ENCODE assay signal across 8 cellular contexts in the genomic region with DNA sequence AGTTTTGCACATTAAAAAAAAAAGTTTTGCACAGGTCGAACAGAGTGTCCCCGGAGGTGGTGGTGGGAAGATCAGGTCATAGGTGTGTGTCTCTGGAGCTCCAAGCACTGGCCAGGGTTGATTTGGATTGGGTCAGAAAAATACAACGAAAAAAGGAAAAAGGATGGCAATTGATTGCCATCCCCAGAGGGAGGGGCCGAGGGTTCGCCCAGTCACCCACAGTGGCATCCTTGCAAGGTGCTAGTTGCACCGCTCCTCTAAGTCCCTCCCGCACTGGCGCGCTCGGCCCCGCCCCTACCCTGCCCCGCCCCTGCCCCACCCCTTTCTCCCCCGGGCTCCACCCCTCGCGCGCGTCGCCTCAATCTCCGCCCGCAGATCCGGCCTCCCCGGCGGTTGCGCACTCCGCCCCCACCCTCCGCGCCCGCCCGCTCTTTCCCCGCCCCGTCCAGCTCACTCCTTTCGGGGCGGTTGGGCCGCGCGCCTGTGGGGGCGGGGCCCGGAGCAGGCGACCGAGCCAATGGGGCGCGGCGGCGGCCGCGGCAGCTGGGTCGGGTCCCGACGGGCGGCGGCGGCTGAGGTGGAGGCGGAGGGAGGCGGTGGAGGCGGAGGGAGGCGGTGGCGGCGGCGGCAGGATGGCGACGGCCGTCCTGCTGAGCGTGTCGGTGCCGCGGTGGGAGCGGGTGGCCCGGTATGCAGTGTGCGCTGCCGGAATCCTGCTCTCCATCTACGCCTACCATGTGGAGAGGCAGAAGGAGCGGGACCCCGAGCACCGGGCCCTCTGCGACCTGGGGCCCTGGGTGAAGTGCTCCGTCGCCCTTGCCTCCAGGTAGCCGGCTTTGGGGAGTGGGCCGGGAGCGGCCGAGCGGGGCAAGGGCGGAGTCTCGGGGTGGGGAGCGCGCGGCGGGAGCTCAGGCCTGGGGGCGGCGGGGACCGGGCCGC. TPM values are rescaled to one million over a fixed set of nuclear protein-coding genes. Genes with fewer than 3 reads are reported as not detected.
DNase-seq lines count a peak whose midpoint lies in the region; ATAC-seq and TF ChIP-seq lines count a peak whose summit lies in the region.

No MANE protein-coding gene starts in this region.

- H3K79me2 ChIP-seq in SK-N-SH (ENCODE audit: insufficient read depth): peaks cover 38% of the 10 kb centered on the region
- peaks cover 2% of the 10 kb centered on the region for H3K79me2 ChIP-seq in trophoblast cell (ENCODE audit: control insufficient read depth, insufficient read depth, low read length, poor library complexity)

- peak overlapping the region; percentile 72 for H4K91ac ChIP-seq in trophoblast cell (ENCODE audit: low read depth, low read length)

- intact Hi-C loops in head of caudate nucleus (cut with DNase I) (loop anchor here (2.0 kb wide), 1 partner anchor 31 kb away; a partner anchor contains a TSS), transverse colon (cut with DNase I; ENCODE audit: low total_unique reads) (no loop called here)

- H3K4ac ChIP-seq in trophoblast cell (ENCODE audit: low read depth, low read length): peak overlapping the region; percentile 76

- no peaks in the 10 kb centered on the region for H3K9me2 ChIP-seq in SK-N-SH

- peaks cover 9% of the 10 kb centered on the region for H3F3A ChIP-seq in SK-N-SH (replicated peaks; ENCODE audit: insufficient read depth)

- peaks cover 5% of the 10 kb centered on the region in 2 experiments; a peak in 1 of 4 replicates for H3K4me1 ChIP-seq in SK-N-SH (ENCODE audit: control insufficient read depth in 1 of 2, insufficient read depth in 2 of 2, low read depth in 1 of 2, low read length in 1 of 2)
- no peaks in the 10 kb centered on the region for H3K4me1 ChIP-seq in trophoblast cell (ENCODE audit: control insufficient read depth in 1 of 2, insufficient read depth in 2 of 2, low read length in 2 of 2)
- peaks cover 0 to 14% (median 12%) of the 10 kb centered on the region in 4 donors for H3K4me1 ChIP-seq in transverse colon

- H3K9me3 ChIP-seq in SK-N-SH (no peaks in the 10 kb centered on the region), trophoblast cell (ENCODE audit: insufficient read depth, low read depth, low read length) (no peaks in the 10 kb centered on the region), transverse colon (no peaks in the 10 kb centered on the region)

- DNase-seq in GM12864 (ENCODE audit: low read depth) (peak; percentile 48), NCI-H1092 (lab: John Stamatoyannopoulos, UW) (peak; percentile 94), SK-N-SH (peak; percentile 98), head of caudate nucleus (peak; percentile 70 to 97 (median 93)), trophoblast cell (peak; percentile 87 to 91), transverse colon (peak; percentile 95)
- peak; percentile 85 to 91 for DNase-seq in activated naive CD4-positive, alpha-beta T cell treated with anti-CD3 and anti-CD28 coated beads, Interleukin-2, amount 50 U/mL, for 72 hours (ENCODE audit: low spot score in 2 of 2)

- H2AFZ ChIP-seq in SK-N-SH (ENCODE audit: low read depth): peak overlapping the region; percentile 78; the same call in 1 of the 2 replicates
- peak overlapping the region; percentile 66 for H2AFZ ChIP-seq in trophoblast cell (ENCODE audit: insufficient read depth, low read length, poor library complexity)

- H4K8ac ChIP-seq in trophoblast cell (ENCODE audit: low read depth, low read length): peak overlapping the region; percentile 88

- POLR2A ChIA-PET in SK-N-SH (lab: Yijun Ruan, JAX): interaction anchor here (1.5 kb wide), 1 partner anchor 32 kb away, joined by 7 read pairs; a partner anchor contains a TSS

- peak; percentile 90 for ATAC-seq in HG02610 (IDR thresholded peaks at IDR 0.05; ENCODE audit: unreplicated experiment)
- ATAC-seq in activated naive CD4-positive, alpha-beta T cell treated with anti-CD3 and anti-CD28 coated beads, Interleukin-2, amount 50 U/mL, for 72 hours: peak; percentile 89 to 94

- peak overlapping the region; percentile 64 for H3K18ac ChIP-seq in trophoblast cell (ENCODE audit: low read length)

- peak overlapping the region; percentile 68; the same call in 1 of the 2 replicates for H3K4me2 ChIP-seq in SK-N-SH
- H3K4me2 ChIP-seq in trophoblast cell (ENCODE audit: low read length): peak overlapping the region; percentile 54

- H3K4me3 ChIP-seq in GM12864 (ENCODE audit: low read depth, low read length) (peak overlapping the region; percentile 61), SK-N-SH (ENCODE audit: low read depth in 2 of 2, low read length in 1 of 2) (peak overlapping the region; percentile 74 to 78), trophoblast cell (ENCODE audit: low read depth, low read length) (peak overlapping the region; percentile 94), transverse colon (peak overlapping the region; percentile 70 to 95 (median 78))

- no peak overlapping the region for H3K27ac Mint-ChIP-seq in activated naive CD4-positive, alpha-beta T cell treated with anti-CD3 and anti-CD28 coated beads, Interleukin-2, amount 50 U/mL, for 72 hours

- H3K14ac ChIP-seq in trophoblast cell (ENCODE audit: low read length): peak overlapping the region; percentile 29

- peak overlapping the region; percentile 65 to 89 for H3K27ac ChIP-seq in SK-N-SH (ENCODE audit: low read depth in 2 of 2, low read length in 1 of 2)
- H3K27ac ChIP-seq in trophoblast cell (ENCODE audit: low read depth, low read length): peak overlapping the region; percentile 85
- peak overlapping the region; percentile 86 to 96 (median 94) for H3K27ac ChIP-seq in transverse colon

- in situ Hi-C loops in transverse colon (cut with MboI; ENCODE audit: low pct_ligation_motif_present in 1 of 4, low pct_unique_long_range_greater_than_20kb in 1 of 4, low sequenced_read_pairs in 3 of 4): no loop called here

- H2AK5ac ChIP-seq in trophoblast cell (ENCODE audit: low read length): no peak overlapping the region

- CTCF ChIA-PET in SK-N-SH (lab: Yijun Ruan, JAX): no interaction called here

- H4K12ac ChIP-seq in trophoblast cell (ENCODE audit: low read depth, low read length): peak overlapping the region; percentile 74

- peaks cover 6% of the 10 kb centered on the region for H3K79me1 ChIP-seq in trophoblast cell (ENCODE audit: low read length)

- WGBS in SK-N-SH (ENCODE audit: low lambda C conversion rate): 3% methylated on average over 39 of the region's 92 CpGs
- WGBS in trophoblast cell (ENCODE audit: extremely low coverage, insufficient coverage, insufficient read length): no CpG with 5 or more reads among the region's 92 CpGs
- WGBS in transverse colon (ENCODE audit: low coverage in 1 of 2), 2 donors: 3 to 75% methylated on average over 2 to 29 of the region's 92 CpGs

- H2BK12ac ChIP-seq in trophoblast cell (ENCODE audit: low read length): no peak overlapping the region

- peaks cover 13% of the 10 kb centered on the region; the same call in 1 of the 2 replicates for H4K20me1 ChIP-seq in SK-N-SH (ENCODE audit: insufficient read depth)

- no peak overlapping the region for H3K23ac ChIP-seq in trophoblast cell (ENCODE audit: low read length)

- no peaks in the 10 kb centered on the region for H3K27me3 ChIP-seq in SK-N-SH (ENCODE audit: insufficient read depth)
- no peaks in the 10 kb centered on the region for H3K27me3 ChIP-seq in trophoblast cell (ENCODE audit: insufficient read depth, low read length)
- no peaks in the 10 kb centered on the region for H3K27me3 ChIP-seq in transverse colon

- H3K36me3 ChIP-seq in SK-N-SH (replicated peaks in 1 of 2; ENCODE audit: control insufficient read depth in 1 of 2, insufficient read depth in 2 of 2, low read length in 1 of 2): no peaks in the 10 kb centered on the region
- no peaks in the 10 kb centered on the region for H3K36me3 ChIP-seq in trophoblast cell (ENCODE audit: control insufficient read depth in 1 of 2, insufficient read depth in 2 of 2, low read length in 2 of 2)
- H3K36me3 ChIP-seq in transverse colon: no peaks in the 10 kb centered on the region

- H2BK120ac ChIP-seq in trophoblast cell (ENCODE audit: insufficient read depth, low read length, poor library complexity): peak overlapping the region; percentile 92

- TF ChIP-seq CTCF in GM12864 (IDR thresholded peaks at IDR 0.05; ENCODE audit: low read depth, low read length, missing control alignments): peak; percentile 21
- peak; percentile 35; the same call in 1 of the 2 replicates for TF ChIP-seq CTCF in SK-N-SH (IDR thresholded peaks at IDR 0.05)
- peak in 2 of 5 experiments; percentile 12 to 20 for TF ChIP-seq CTCF in transverse colon (IDR thresholded peaks at IDR 0.05)

- TF ChIP-seq RAD21 in SK-N-SH (IDR thresholded peaks at IDR 0.05; ENCODE audit: low read length): no peak

- H3K9me3 Mint-ChIP-seq in activated naive CD4-positive, alpha-beta T cell treated with anti-CD3 and anti-CD28 coated beads, Interleukin-2, amount 50 U/mL, for 72 hours: no peaks in the 10 kb centered on the region

- H2BK5ac ChIP-seq in trophoblast cell (ENCODE audit: low read depth, low read length, poor library complexity): peak overlapping the region; percentile 69

- no peaks in the 10 kb centered on the region for H3K36me3 Mint-ChIP-seq in activated naive CD4-positive, alpha-beta T cell treated with anti-CD3 and anti-CD28 coated beads, Interleukin-2, amount 50 U/mL, for 72 hours

- peak; percentile 42 for TF ChIP-seq POLR2A in transverse colon (IDR thresholded peaks at IDR 0.05)

- peak overlapping the region; percentile 89 for H3K9ac ChIP-seq in SK-N-SH
- H3K9ac ChIP-seq in trophoblast cell (ENCODE audit: low read length): peak overlapping the region; percentile 45

- TF ChIP-seq EP300 in SK-N-SH (IDR thresholded peaks at IDR 0.05; ENCODE audit: borderline replicate concordance in 1 of 2, low read depth in 1 of 2, low read length in 1 of 2) (0 out of 4 replicates have a peak, but pooled peaks of 1 of the 2 experiments have one; percentile 21), transverse colon (IDR thresholded peaks at IDR 0.05; ENCODE audit: low read depth) (no peak)

TF ChIP-seq in SK-N-SH, 30 proteins besides CTCF, POLR2A, EP300 and RAD21 (continues in another document):
- TF ChIP-seq, protein P1, sequence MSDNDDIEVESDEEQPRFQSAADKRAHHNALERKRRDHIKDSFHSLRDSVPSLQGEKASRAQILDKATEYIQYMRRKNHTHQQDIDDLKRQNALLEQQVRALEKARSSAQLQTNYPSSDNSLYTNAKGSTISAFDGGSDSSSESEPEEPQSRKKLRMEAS (IDR thresholded peaks at IDR 0.05; ENCODE audit: low read depth): 0 out of 2 replicates have a peak, but pooled peaks have one; percentile 76

RNA-seq across cellular contexts. Expression of a gene that starts 31.5 kb away (rescaled TPM):
- 8.4 and 17.5 TPM in 2 replicates for polyA plus RNA-seq in SK-N-SH (2012; rRNA removed)
- polyA plus RNA-seq in SK-N-SH (2012; cell fraction: cytosol; rRNA removed): 3.8 and 4.0 TPM in 2 replicates
- 39.9 and 70.9 TPM in 2 replicates for polyA plus RNA-seq in SK-N-SH (2012; cell fraction: nucleus; rRNA removed)
- 1 to 10 TPM; 8.0 to 9.3 TPM for total RNA-seq in activated naive CD4-positive, alpha-beta T cell treated with anti-CD3 and anti-CD28 coated beads, Interleukin-2, amount 50 U/mL, for 72 hours
- 19.1 and 20.0 TPM in 2 replicates for polyA plus RNA-seq in trophoblast cell (2013)
- 10 to 100 TPM in 2 of 4 donors, 1 to 10 TPM in 2; 6.6 to 15.9 (median 11.0) TPM for total RNA-seq in transverse colon

RNA-seq across cellular contexts. Expression of a gene that starts 47.2 kb away (rescaled TPM):
- 3.8 and 6.5 TPM in 2 replicates for polyA plus RNA-seq in SK-N-SH (2012; rRNA removed)
- polyA plus RNA-seq in SK-N-SH (2012; cell fraction: cytosol; rRNA removed): 1.8 and 2.0 TPM in 2 replicates
- polyA plus RNA-seq in SK-N-SH (2012; cell fraction: nucleus; rRNA removed): 12.5 and 31.0 TPM in 2 replicates
- 1 to 10 TPM; 2.0 to 2.8 TPM for total RNA-seq in activated naive CD4-positive, alpha-beta T cell treated with anti-CD3 and anti-CD28 coated beads, Interleukin-2, amount 50 U/mL, for 72 hours
- 14.0 and 14.5 TPM in 2 replicates for polyA plus RNA-seq in trophoblast cell (2013)
- total RNA-seq in transverse colon: 10 to 100 TPM in 1 of 4 donors, 1 to 10 TPM in 3; 2.2 to 48.6 (median 7.0) TPM

Comparison
In these comparisons a context has a peak if more than half of its experiments do, and no peak if none do; other contexts are left out.
1. Peak in every context shown above with its lines: DNase-seq, ATAC-seq, H3K4me3 ChIP-seq and H3K27ac ChIP-seq.
2. DNase-seq: peak in every context shown above with its lines; median percentile 98 in SK-N-SH; 95 in transverse colon; 94 in NCI-H1092; 93 in head of caudate nucleus; 89 in trophoblast cell; 88 in activated naive CD4-positive, alpha-beta T cell treated with anti-CD3 and anti-CD28 coated beads, Interleukin-2, amount 50 U/mL, for 72 hours; 48 in GM12864.